ENCODE assay signal across 22 cellular contexts in the genomic region with DNA sequence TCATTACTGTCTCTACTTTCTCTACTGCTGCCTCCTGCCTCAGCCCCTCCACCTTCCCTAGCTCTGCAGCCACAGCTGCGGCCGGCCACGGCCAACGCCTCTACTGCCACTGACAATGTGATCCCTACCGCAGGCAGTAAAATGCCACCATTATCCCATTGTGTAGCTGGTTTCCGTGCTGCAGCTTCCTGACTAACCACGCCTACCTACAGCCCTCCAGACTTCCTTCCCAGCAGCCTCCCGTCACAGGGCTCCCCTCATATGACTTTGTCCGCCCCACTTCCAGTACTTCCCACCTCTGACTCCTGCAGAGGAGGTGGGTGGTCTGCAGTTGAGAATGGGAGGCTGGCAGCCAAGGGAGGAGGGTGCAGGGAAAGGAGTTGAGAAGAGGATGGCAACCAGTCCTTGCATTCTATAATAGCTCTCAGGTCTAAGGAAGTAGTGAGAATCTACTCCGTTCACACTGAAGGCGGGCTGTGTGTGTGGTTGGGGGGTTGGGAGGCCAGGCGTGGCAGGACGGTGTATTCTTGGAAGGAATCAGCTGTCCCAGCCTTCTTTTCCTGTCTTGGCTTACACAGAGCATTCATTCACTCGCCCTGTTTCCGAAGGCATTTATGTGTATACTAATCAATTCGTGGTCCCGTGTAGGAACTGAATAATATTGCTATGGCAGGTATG. TPM values are rescaled to one million over a fixed set of nuclear protein-coding genes. Genes with fewer than 3 reads are reported as not detected.
DNase-seq lines count a peak whose midpoint lies in the region; ATAC-seq and TF ChIP-seq lines count a peak whose summit lies in the region.
"Had no signal": no experiment of that assay in that cellular context is flagged by ENCODE, and none has a peak within 500 bp of the region (broad histone marks: within the 10 kb centered on the region; RNA-seq: fewer than 3 reads in every experiment).

No MANE protein-coding gene starts in this region.

- ATAC-seq in left cardiac atrium: no peak
- no peak for ATAC-seq in Right ventricle myocardium inferior
- ATAC-seq in HG02763 (IDR thresholded peaks at IDR 0.05; ENCODE audit: unreplicated experiment): no peak
- ATAC-seq: activated T-helper 17 cell treated with anti-CD3 and anti-CD28 coated beads, Interleukin-2, amount 50 U/mL, for 72 hours; HCT116; stimulated activated naive CD8-positive, alpha-beta T cell treated with anti-CD3 and anti-CD28 coated beads, Interleukin-15, amount 100 ng/mL, for 72 hours had no signal

- H3K4me3 ChIP-seq in dorsolateral prefrontal cortex: peak overlapping the region in 32 of 59 donors; percentile 1 to 47 (median 24)
- no peak overlapping the region for H3K4me3 ChIP-seq in coronary artery
- H3K4me3 ChIP-seq: esophagus muscularis mucosa had no signal

- intact Hi-C loops in left cardiac atrium (cut with DNase I): no loop called here
- intact Hi-C loops in Right ventricle myocardium inferior (cut with DNase I): no loop called here
- intact Hi-C loops in dorsolateral prefrontal cortex (cut with DNase I): no loop called here

- H3K27ac ChIP-seq in dorsolateral prefrontal cortex (peak overlapping the region in 1 of 59 donors; percentile 27), coronary artery (peak overlapping the region in 1 of 2 donors; percentile 37)
- H3K27ac ChIP-seq: neutrophil, RWPE1 had no signal

- H3K27me3 ChIP-seq in dorsolateral prefrontal cortex: peaks cover 0 to 76% (median 21%) of the 10 kb centered on the region in 45 donors
- H3K27me3 ChIP-seq: esophagus muscularis mucosa, neutrophil had no signal

- TF ChIP-seq CTCF in dorsolateral prefrontal cortex (IDR thresholded peaks at IDR 0.05 in 54 of 56, conservative IDR thresholded peaks at IDR 0.05 in 2 of 56; ENCODE audit: low read depth in 1 of 56, partially characterized antibody in 56 of 56): no peak
- no peak for TF ChIP-seq CTCF in coronary artery (IDR thresholded peaks at IDR 0.05)

- DNase-seq in left cardiac atrium: peak; percentile 21
- DNase-seq in Right ventricle myocardium inferior (ENCODE audit: missing footprints): no peak
- peak in 1 of 10 donors; percentile 27 for DNase-seq in dorsolateral prefrontal cortex
- DNase-seq in medulla oblongata (ENCODE audit: extremely low spot score): peak; percentile 3
- DNase-seq in stimulated activated naive CD4-positive, alpha-beta T cell treated with Interleukin-2 at 50 U/mL for 16 hours (lab: John Stamatoyannopoulos, UW): no peak
- DNase-seq in activated CD8-positive, alpha-beta memory T cell treated with anti-CD3 and anti-CD28 coated beads, Interleukin-2, amount 50 U/mL, for 48 hours: no peak
- no peak for DNase-seq in coronary artery (ENCODE audit: low spot score)
- DNase-seq: activated CD4-positive, alpha-beta T cell treated with anti-CD3 and anti-CD28 coated beads, Interleukin-2, amount 50 U/mL, for 1 hour; COR-L47; effector CD8-positive, alpha-beta T cell; NCI-H1930; NCI-H526; stimulated activated CD4-positive, alpha-beta T cell treated with anti-CD3 and anti-CD28 coated beads, Interleukin-12 subunit alpha, Interleukin-12 subunit beta, amount 100 ng/mL, for 4 hours; stimulated activated naive CD8-positive, alpha-beta T cell treated with anti-CD3 and anti-CD28 coated beads, Interleukin-15, amount 100 ng/mL, for 72 hours; T-helper 9 cell; trophoblast cell had no signal

RNA-seq across cellular contexts. Expression of gene USP51, which starts 33.1 kb away (rescaled TPM):
- 1 to 10 TPM; 2.4 to 3.5 TPM for total RNA-seq in left cardiac atrium
- total RNA-seq in Right ventricle myocardium inferior: 1.2 TPM
- total RNA-seq in dorsolateral prefrontal cortex: 1 to 10 TPM; 2.7 to 8.1 (median 4.7) TPM

Comparison
In these comparisons a context has a peak if more than half of its experiments do, and no peak if none do; other contexts are left out.
1. DNase-seq: peak in left cardiac atrium (single experiment) and medulla oblongata (single experiment); none in Right ventricle myocardium inferior (single experiment), stimulated activated naive CD4-positive, alpha-beta T cell treated with Interleukin-2 at 50 U/mL for 16 hours (single experiment), activated CD8-positive, alpha-beta memory T cell treated with anti-CD3 and anti-CD28 coated beads, Interleukin-2, amount 50 U/mL, for 48 hours (single experiment) and coronary artery (single experiment).